Comparison of ENCODE assay signal across 2 cellular contexts in the genomic region with DNA sequence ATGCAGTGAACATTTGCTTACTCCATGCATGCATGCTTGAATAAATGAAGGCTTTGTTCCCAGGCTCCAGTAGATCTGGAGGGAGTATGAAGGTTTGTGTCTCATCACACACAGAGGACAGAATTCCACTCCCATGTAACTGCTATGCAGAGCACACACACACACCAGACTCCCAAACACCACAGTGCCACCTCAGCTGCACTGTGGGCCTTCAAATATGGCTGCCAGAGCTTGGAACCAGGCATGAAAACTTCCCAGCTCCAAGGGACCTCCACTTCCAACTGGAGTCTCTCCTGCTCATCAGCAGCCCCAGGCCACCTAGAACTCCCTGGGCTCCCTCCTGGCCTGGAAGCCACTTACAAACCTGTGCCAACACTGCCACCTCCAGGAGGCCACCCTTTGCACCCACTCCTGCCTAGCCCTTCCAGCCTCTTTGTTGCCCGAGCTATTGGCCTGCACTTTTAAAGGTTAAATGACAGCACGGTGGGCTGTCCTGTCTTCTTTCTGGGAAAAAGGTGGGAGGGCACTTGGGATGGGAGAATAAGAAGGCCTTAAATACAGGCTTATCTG.
TF ChIP-seq lines count a peak whose summit lies in the region.

No MANE protein-coding gene starts in this region.

TF ChIP-seq in GM23338, 12 proteins besides CTCF, POLR2A, EP300 and RAD21 (continued from another document):
- TF ChIP-seq, protein P1, sequence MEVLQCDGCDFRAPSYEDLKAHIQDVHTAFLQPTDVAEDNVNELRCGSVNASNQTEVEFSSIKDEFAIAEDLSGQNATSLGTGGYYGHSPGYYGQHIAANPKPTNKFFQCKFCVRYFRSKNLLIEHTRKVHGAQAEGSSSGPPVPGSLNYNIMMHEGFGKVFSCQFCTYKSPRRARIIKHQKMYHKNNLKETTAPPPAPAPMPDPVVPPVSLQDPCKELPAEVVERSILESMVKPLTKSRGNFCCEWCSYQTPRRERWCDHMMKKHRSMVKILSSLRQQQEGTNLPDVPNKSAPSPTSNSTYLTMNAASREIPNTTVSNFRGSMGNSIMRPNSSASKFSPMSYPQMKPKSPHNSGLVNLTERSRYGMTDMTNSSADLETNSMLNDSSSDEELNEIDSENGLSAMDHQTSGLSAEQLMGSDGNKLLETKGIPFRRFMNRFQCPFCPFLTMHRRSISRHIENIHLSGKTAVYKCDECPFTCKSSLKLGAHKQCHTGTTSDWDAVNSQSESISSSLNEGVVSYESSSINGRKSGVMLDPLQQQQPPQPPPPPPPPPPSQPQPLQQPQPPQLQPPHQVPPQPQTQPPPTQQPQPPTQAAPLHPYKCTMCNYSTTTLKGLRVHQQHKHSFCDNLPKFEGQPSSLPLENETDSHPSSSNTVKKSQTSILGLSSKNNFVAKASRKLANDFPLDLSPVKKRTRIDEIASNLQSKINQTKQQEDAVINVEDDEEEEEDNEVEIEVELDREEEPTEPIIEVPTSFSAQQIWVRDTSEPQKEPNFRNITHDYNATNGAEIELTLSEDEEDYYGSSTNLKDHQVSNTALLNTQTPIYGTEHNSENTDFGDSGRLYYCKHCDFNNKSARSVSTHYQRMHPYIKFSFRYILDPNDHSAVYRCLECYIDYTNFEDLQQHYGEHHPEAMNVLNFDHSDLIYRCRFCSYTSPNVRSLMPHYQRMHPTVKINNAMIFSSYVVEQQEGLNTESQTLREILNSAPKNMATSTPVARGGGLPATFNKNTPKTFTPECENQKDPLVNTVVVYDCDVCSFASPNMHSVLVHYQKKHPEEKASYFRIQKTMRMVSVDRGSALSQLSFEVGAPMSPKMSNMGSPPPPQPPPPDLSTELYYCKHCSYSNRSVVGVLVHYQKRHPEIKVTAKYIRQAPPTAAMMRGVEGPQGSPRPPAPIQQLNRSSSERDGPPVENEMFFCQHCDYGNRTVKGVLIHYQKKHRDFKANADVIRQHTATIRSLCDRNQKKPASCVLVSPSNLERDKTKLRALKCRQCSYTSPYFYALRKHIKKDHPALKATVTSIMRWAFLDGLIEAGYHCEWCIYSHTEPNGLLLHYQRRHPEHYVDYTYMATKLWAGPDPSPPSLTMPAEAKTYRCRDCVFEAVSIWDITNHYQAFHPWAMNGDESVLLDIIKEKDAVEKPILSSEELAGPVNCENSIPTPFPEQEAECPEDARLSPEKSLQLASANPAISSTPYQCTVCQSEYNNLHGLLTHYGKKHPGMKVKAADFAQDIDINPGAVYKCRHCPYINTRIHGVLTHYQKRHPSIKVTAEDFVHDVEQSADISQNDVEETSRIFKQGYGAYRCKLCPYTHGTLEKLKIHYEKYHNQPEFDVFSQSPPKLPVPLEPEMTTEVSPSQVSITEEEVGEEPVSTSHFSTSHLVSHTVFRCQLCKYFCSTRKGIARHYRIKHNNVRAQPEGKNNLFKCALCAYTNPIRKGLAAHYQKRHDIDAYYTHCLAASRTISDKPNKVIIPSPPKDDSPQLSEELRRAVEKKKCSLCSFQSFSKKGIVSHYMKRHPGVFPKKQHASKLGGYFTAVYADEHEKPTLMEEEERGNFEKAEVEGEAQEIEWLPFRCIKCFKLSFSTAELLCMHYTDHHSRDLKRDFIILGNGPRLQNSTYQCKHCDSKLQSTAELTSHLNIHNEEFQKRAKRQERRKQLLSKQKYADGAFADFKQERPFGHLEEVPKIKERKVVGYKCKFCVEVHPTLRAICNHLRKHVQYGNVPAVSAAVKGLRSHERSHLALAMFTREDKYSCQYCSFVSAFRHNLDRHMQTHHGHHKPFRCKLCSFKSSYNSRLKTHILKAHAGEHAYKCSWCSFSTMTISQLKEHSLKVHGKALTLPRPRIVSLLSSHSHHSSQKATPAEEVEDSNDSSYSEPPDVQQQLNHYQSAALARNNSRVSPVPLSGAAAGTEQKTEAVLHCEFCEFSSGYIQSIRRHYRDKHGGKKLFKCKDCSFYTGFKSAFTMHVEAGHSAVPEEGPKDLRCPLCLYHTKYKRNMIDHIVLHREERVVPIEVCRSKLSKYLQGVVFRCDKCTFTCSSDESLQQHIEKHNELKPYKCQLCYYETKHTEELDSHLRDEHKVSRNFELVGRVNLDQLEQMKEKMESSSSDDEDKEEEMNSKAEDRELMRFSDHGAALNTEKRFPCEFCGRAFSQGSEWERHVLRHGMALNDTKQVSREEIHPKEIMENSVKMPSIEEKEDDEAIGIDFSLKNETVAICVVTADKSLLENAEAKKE (CRISPR knock-in tag; IDR thresholded peaks at IDR 0.05): no peak
- no peak for TF ChIP-seq POLR2AphosphoS5 (IDR thresholded peaks at IDR 0.05; ENCODE audit: low read depth)
- no peak for TF ChIP-seq JUNB (IDR thresholded peaks at IDR 0.05; ENCODE audit: unreplicated experiment)
- no peak for TF ChIP-seq ZNF331 (CRISPR knock-in tag; IDR thresholded peaks at IDR 0.05; ENCODE audit: low read depth)
- no peak for TF ChIP-seq ZNF114 (CRISPR knock-in tag; IDR thresholded peaks at IDR 0.05)
- TF ChIP-seq, protein P2, sequence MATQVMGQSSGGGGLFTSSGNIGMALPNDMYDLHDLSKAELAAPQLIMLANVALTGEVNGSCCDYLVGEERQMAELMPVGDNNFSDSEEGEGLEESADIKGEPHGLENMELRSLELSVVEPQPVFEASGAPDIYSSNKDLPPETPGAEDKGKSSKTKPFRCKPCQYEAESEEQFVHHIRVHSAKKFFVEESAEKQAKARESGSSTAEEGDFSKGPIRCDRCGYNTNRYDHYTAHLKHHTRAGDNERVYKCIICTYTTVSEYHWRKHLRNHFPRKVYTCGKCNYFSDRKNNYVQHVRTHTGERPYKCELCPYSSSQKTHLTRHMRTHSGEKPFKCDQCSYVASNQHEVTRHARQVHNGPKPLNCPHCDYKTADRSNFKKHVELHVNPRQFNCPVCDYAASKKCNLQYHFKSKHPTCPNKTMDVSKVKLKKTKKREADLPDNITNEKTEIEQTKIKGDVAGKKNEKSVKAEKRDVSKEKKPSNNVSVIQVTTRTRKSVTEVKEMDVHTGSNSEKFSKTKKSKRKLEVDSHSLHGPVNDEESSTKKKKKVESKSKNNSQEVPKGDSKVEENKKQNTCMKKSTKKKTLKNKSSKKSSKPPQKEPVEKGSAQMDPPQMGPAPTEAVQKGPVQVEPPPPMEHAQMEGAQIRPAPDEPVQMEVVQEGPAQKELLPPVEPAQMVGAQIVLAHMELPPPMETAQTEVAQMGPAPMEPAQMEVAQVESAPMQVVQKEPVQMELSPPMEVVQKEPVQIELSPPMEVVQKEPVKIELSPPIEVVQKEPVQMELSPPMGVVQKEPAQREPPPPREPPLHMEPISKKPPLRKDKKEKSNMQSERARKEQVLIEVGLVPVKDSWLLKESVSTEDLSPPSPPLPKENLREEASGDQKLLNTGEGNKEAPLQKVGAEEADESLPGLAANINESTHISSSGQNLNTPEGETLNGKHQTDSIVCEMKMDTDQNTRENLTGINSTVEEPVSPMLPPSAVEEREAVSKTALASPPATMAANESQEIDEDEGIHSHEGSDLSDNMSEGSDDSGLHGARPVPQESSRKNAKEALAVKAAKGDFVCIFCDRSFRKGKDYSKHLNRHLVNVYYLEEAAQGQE (IDR thresholded peaks at IDR 0.05; ENCODE audit: unreplicated experiment): no peak
- no peak for TF ChIP-seq STAT1 (IDR thresholded peaks at IDR 0.05; ENCODE audit: unreplicated experiment)
- TF ChIP-seq EZH2 (IDR thresholded peaks at IDR 0.05; ENCODE audit: low read depth, unreplicated experiment): no peak
- TF ChIP-seq CREB1 (CRISPR knock-in tag; IDR thresholded peaks at IDR 0.05; ENCODE audit: low read depth): no peak
- TF ChIP-seq NANOG (IDR thresholded peaks at IDR 0.05; ENCODE audit: borderline replicate concordance): no peak

TF ChIP-seq in SK-N-SH, 30 proteins besides CTCF, POLR2A, EP300 and RAD21 (continued from another document):
- TF ChIP-seq MEF2A (IDR thresholded peaks at IDR 0.05; ENCODE audit: borderline replicate concordance, low read depth) (no peak), POLR2AphosphoS5 (IDR thresholded peaks at IDR 0.05; ENCODE audit: low read depth, low read length) (no peak), JUND (IDR thresholded peaks at IDR 0.05) (no peak), FOXJ3 (CRISPR knock-in tag; IDR thresholded peaks at IDR 0.05) (no peak), NRF1 (IDR thresholded peaks at IDR 0.05; ENCODE audit: low read depth, low read length) (no peak), MXI1 (IDR thresholded peaks at IDR 0.05; ENCODE audit: low read depth, low read length) (no peak), RXRA (IDR thresholded peaks at IDR 0.05; ENCODE audit: borderline replicate concordance, low read depth) (no peak), TCF12 (IDR thresholded peaks at IDR 0.05) (no peak), RCOR1 (IDR thresholded peaks at IDR 0.05; ENCODE audit: low read length) (no peak), GATA2 (CRISPR knock-in tag; IDR thresholded peaks at IDR 0.05) (no peak), SMC3 (IDR thresholded peaks at IDR 0.05; ENCODE audit: low read depth, low read length) (no peak), CHD2 (IDR thresholded peaks at IDR 0.05; ENCODE audit: low read length, partially characterized antibody) (no peak), SIN3A (IDR thresholded peaks at IDR 0.05; ENCODE audit: borderline replicate concordance, low read depth, low read length) (no peak), YY1 (IDR thresholded peaks at IDR 0.05; ENCODE audit: low read depth) (no peak)
- TF ChIP-seq, protein P3, sequence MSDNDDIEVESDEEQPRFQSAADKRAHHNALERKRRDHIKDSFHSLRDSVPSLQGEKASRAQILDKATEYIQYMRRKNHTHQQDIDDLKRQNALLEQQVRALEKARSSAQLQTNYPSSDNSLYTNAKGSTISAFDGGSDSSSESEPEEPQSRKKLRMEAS (IDR thresholded peaks at IDR 0.05; ENCODE audit: low read depth): no peak
- TF ChIP-seq, protein P4, sequence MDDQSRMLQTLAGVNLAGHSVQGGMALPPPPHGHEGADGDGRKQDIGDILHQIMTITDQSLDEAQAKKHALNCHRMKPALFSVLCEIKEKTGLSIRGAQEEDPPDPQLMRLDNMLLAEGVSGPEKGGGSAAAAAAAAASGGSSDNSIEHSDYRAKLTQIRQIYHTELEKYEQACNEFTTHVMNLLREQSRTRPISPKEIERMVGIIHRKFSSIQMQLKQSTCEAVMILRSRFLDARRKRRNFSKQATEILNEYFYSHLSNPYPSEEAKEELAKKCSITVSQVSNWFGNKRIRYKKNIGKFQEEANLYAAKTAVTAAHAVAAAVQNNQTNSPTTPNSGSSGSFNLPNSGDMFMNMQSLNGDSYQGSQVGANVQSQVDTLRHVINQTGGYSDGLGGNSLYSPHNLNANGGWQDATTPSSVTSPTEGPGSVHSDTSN (IDR thresholded peaks at IDR 0.05): no peak
- TF ChIP-seq, protein P5, sequence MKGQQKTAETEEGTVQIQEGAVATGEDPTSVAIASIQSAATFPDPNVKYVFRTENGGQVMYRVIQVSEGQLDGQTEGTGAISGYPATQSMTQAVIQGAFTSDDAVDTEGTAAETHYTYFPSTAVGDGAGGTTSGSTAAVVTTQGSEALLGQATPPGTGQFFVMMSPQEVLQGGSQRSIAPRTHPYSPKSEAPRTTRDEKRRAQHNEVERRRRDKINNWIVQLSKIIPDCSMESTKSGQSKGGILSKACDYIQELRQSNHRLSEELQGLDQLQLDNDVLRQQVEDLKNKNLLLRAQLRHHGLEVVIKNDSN (IDR thresholded peaks at IDR 0.05; ENCODE audit: borderline replicate concordance, low read depth): no peak
